11 cellular contexts compared by ENCODE assay signal in genomic region chr15:31390777-31391486, GRCh38.
DNase-seq lines count a peak whose midpoint lies in the region; ATAC-seq, FAIRE-seq and TF ChIP-seq lines count a peak whose summit lies in the region.
"Had no signal": no experiment of that assay in that cellular context is flagged by ENCODE, and none has a peak within 500 bp of the region (broad histone marks: within the 10 kb centered on the region; RNA-seq: fewer than 3 reads in every experiment).

No MANE protein-coding gene starts in this region.

- no peaks in the 10 kb centered on the region for H3K79me2 ChIP-seq in HepG2 (ENCODE audit: insufficient read depth, low read length)

- H3K27me3 Mint-ChIP-seq in activated T-helper 17 cell treated with anti-CD3 and anti-CD28 coated beads, Interleukin-2, amount 50 U/mL, for 72 hours, result no peaks in the 10 kb centered on the region

- 49% methylated on average over 4 of the region's 6 CpGs for WGBS in right lobe of liver (ENCODE audit: insufficient coverage, low coverage, low lambda C conversion rate, missing lambda C conversion rate)
- WGBS in HepG2 (ENCODE audit: low lambda C conversion rate), result 43% methylated on average over 2 of the region's 6 CpGs
- WGBS in esophagus, 2 donors, result 78 to 82% methylated on average over 6 of the region's 6 CpGs
- 52 to 61% (median 57%) methylated on average over 6 of the region's 6 CpGs for WGBS in ovary, 3 donors

- H3K27ac ChIP-seq in right lobe of liver (peak overlapping the region in 2 of 3 donors; percentile 90 to 91), HepG2 (ENCODE audit: extremely low read length, insufficient read depth, low read length) (no peak overlapping the region), esophagus (ENCODE audit: low read depth in 2 of 2, low read length in 1 of 2) (peak overlapping the region; percentile 42 to 94), ovary (peak overlapping the region in 1 of 2 donors; percentile 78)
- H3K27ac ChIP-seq: neutrophil had no signal

- H3K9ac ChIP-seq in HepG2 (ENCODE audit: insufficient read depth, low read depth, low read length), result no peak overlapping the region

- peaks cover 28% of the 10 kb centered on the region for H3K4me1 Mint-ChIP-seq in activated T-helper 17 cell treated with anti-CD3 and anti-CD28 coated beads, Interleukin-2, amount 50 U/mL, for 72 hours

- CTCF ChIA-PET in HepG2 (lab: Yijun Ruan, JAX; ENCODE audit: low intra/inter-chr PET ratio, low total read pairs), result no interaction called here

- no peaks in the 10 kb centered on the region for H3K9me3 Mint-ChIP-seq in activated T-helper 17 cell treated with anti-CD3 and anti-CD28 coated beads, Interleukin-2, amount 50 U/mL, for 72 hours

- H2AFZ ChIP-seq in HepG2 (ENCODE audit: low read length), result no peak overlapping the region

- H4K20me1 ChIP-seq in HepG2 (ENCODE audit: insufficient read depth, low read length), result no peaks in the 10 kb centered on the region

- BruUV-seq in HepG2 (replicated peaks; lab: Mats Ljungman, UMichigan), result no TSS peak

- H3K27me3 ChIP-seq in right lobe of liver (no peaks in the 10 kb centered on the region), HepG2 (ENCODE audit: control insufficient read depth in 1 of 2, insufficient read depth in 2 of 2, low read length in 2 of 2) (peaks cover 2 to 18% of the 10 kb centered on the region in 2 experiments; a peak in 2 of 5 replicates), esophagus (ENCODE audit: control insufficient read depth in 1 of 2, insufficient read depth in 2 of 2, low read length in 2 of 2) (no peaks in the 10 kb centered on the region), ovary (no peaks in the 10 kb centered on the region)

- H3K36me3 Mint-ChIP-seq in activated T-helper 17 cell treated with anti-CD3 and anti-CD28 coated beads, Interleukin-2, amount 50 U/mL, for 72 hours (ENCODE audit: low read depth), result no peaks in the 10 kb centered on the region

- in situ Hi-C loops in HepG2 (cut with HindIII; ENCODE audit: extremely low pct_ligation_motif_present, low pct_unique_long_range_greater_than_20kb), result no loop called here

- TF ChIP-seq CTCF in right lobe of liver (IDR thresholded peaks at IDR 0.05), result no peak
- no peak for TF ChIP-seq CTCF in HepG2 (CRISPR knock-in tag; IDR thresholded peaks at IDR 0.05)
- no peak for TF ChIP-seq CTCF in ovary (IDR thresholded peaks at IDR 0.05)

- H3K4me1 ChIP-seq in right lobe of liver, result peaks cover 0 to 12% (median 7%) of the 10 kb centered on the region in 4 donors
- H3K4me1 ChIP-seq in HepG2 (ENCODE audit: insufficient read depth, low read length), result peaks cover 25% of the 10 kb centered on the region
- peaks cover 0 to 4% of the 10 kb centered on the region in 2 donors for H3K4me1 ChIP-seq in esophagus (ENCODE audit: control insufficient read depth in 2 of 2, insufficient read depth in 2 of 2, low read length in 1 of 2)
- H3K4me1 ChIP-seq in ovary (ENCODE audit: insufficient read depth), result peaks cover 4% of the 10 kb centered on the region

- intact Hi-C loops in right lobe of liver (cut with DNase I), result no loop called here
- intact Hi-C loops in HepG2 (cut with micrococcal nuclease; ENCODE audit: unreplicated experiment), result loop anchor here (5.0 kb wide), 1 partner anchor 174 kb away; no protein-coding TSS in a partner anchor
- intact Hi-C loops in ovary (cut with DNase I), result no loop called here

- H3K36me3 ChIP-seq in right lobe of liver (no peaks in the 10 kb centered on the region), HepG2 (replicated peaks in 1 of 2; ENCODE audit: control insufficient read depth in 1 of 2, insufficient read depth in 2 of 2, low read length in 2 of 2) (no peaks in the 10 kb centered on the region), esophagus (ENCODE audit: control insufficient read depth in 2 of 2, insufficient read depth in 2 of 2, low read length in 1 of 2) (no peaks in the 10 kb centered on the region), ovary (no peaks in the 10 kb centered on the region)
- H3K36me3 ChIP-seq: neutrophil had no signal

- H3K4me3 ChIP-seq in right lobe of liver (peak overlapping the region in 2 of 3 donors; percentile 67 to 70), HepG2 (replicated peaks in 1 of 3; ENCODE audit: insufficient read depth in 1 of 3, low read depth in 2 of 3, low read length in 3 of 3) (no peak overlapping the region), esophagus (ENCODE audit: low read depth in 1 of 2, low read length in 2 of 2) (no peak overlapping the region), ovary (peak overlapping the region; percentile 55)

- ATAC-seq in right lobe of liver, result no peak
- ATAC-seq in HepG2, result no peak
- no peak for ATAC-seq in GM19328 (IDR thresholded peaks at IDR 0.05; ENCODE audit: unreplicated experiment)
- no peak for ATAC-seq in activated T-helper 17 cell treated with anti-CD3 and anti-CD28 coated beads, Interleukin-2, amount 50 U/mL, for 72 hours (replicated peaks)

- TF ChIP-seq EP300 in HepG2 (IDR thresholded peaks at IDR 0.05; ENCODE audit: low read depth in 2 of 2, low read length in 2 of 2) (no peak), HepG2 (CRISPR knock-in tag; IDR thresholded peaks at IDR 0.05; ENCODE audit: borderline replicate concordance) (no peak), ovary (IDR thresholded peaks at IDR 0.05) (no peak)

- no peak overlapping the region for H3K4me2 ChIP-seq in HepG2 (ENCODE audit: low read depth, low read length)

- no peak overlapping the region for H3K4me3 Mint-ChIP-seq in activated T-helper 17 cell treated with anti-CD3 and anti-CD28 coated beads, Interleukin-2, amount 50 U/mL, for 72 hours

- no peak overlapping the region for H3K27ac Mint-ChIP-seq in activated T-helper 17 cell treated with anti-CD3 and anti-CD28 coated beads, Interleukin-2, amount 50 U/mL, for 72 hours

- POLR2A ChIA-PET in HepG2 (lab: Yijun Ruan, JAX), result no interaction called here

- TF ChIP-seq RAD21 in HepG2 (CRISPR knock-in tag; IDR thresholded peaks at IDR 0.05), result no peak

- no peak for TF ChIP-seq POLR2A in right lobe of liver (IDR thresholded peaks at IDR 0.05)
- TF ChIP-seq POLR2A in HepG2 (IDR thresholded peaks at IDR 0.05; ENCODE audit: insufficient read depth in 1 of 2, low read depth in 2 of 2, low read length in 2 of 2), result no peak
- no peak for TF ChIP-seq POLR2A in ovary (IDR thresholded peaks at IDR 0.05)

- DNase-seq in right lobe of liver, result no peak
- no peak for DNase-seq in HepG2 (ENCODE audit: low spot score)
- peak in 2 of 5 donors; percentile 22 to 48 for DNase-seq in ovary
- DNase-seq in GM19240 (ENCODE audit: insufficient read length, low spot score), result no peak
- DNase-seq in NOMO-1 treated with DMSO at 0.1 percent for 48 hours (lab: John Stamatoyannopoulos, UW; ENCODE audit: unreplicated experiment), result no peak
- DNase-seq: NCI-H748 treated with DMSO at 0.1 percent for 48 hours had no signal

- H3K9me3 ChIP-seq in right lobe of liver (no peaks in the 10 kb centered on the region), HepG2 (ENCODE audit: low read length) (no peaks in the 10 kb centered on the region), esophagus (ENCODE audit: control insufficient read depth in 2 of 2, insufficient read depth in 1 of 2, low read depth in 1 of 2, low read length in 1 of 2) (no peaks in the 10 kb centered on the region), ovary (no peaks in the 10 kb centered on the region)
- H3K9me3 ChIP-seq: neutrophil had no signal

- FAIRE-seq in HepG2 (lab: Jason Lieb, UNC), result no peak
- FAIRE-seq: urothelium cell line had no signal

TF ChIP-seq in HepG2, 621 proteins besides CTCF, POLR2A, EP300 and RAD21 (continues in another document):
- TF ChIP-seq ZMAT5 (CRISPR knock-in tag; IDR thresholded peaks at IDR 0.05; ENCODE audit: borderline replicate concordance, low read depth), result no peak
- TF ChIP-seq HINFP (CRISPR knock-in tag; IDR thresholded peaks at IDR 0.05; ENCODE audit: low read depth), result no peak
- no peak for TF ChIP-seq MATR3 (CRISPR knock-in tag; IDR thresholded peaks at IDR 0.05)
- TF ChIP-seq ZFP41 (CRISPR knock-in tag; IDR thresholded peaks at IDR 0.05; ENCODE audit: borderline replicate concordance), result no peak
- no peak for TF ChIP-seq CEBPB (IDR thresholded peaks at IDR 0.05; ENCODE audit: borderline replicate concordance, low read depth, low read length)
- TF ChIP-seq MXD1 (CRISPR knock-in tag; IDR thresholded peaks at IDR 0.05), result no peak
- no peak for TF ChIP-seq U2AF2 (IDR thresholded peaks at IDR 0.05; ENCODE audit: low read depth, low read length)
- no peak for TF ChIP-seq PLRG1 (conservative IDR thresholded peaks at IDR 0.05)

Comparison
In these comparisons a context has a peak if more than half of its experiments do, and no peak if none do; other contexts are left out.
1. H3K4me3 ChIP-seq: peak in right lobe of liver (2 of 3) and ovary (single experiment); none in HepG2 (0 of 3) and esophagus (0 of 2).